26 cellular contexts compared by ENCODE assay signal in the genomic region with DNA sequence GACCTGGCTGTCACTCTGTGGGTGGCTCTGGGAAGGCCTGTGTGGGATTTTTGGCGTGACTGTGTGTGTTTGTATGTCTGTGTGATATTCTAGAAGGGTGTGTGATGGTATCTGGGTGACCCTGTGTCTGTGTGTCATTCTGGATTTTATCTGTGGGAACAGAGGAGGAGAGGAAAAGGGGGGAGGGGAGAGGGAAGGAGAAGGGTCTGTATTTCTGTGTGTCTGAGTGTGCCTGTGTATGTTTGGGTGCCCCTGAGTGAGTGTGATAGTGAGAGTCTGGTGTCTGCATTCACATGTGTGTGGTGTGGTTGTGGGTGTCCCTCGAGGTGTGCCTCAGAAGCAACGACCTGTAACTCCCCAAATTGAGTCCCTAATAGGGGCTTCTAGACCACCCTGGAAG. TPM values are rescaled to one million over a fixed set of nuclear protein-coding genes. Genes with fewer than 3 reads are reported as not detected.
"Had no signal": no experiment of that assay in that cellular context is flagged by ENCODE, and none has a peak within 500 bp of the region (broad histone marks: within the 10 kb centered on the region; RNA-seq: fewer than 3 reads in every experiment).

No MANE protein-coding gene starts in this region.

- H3K4me1 Mint-ChIP-seq: endodermal cell; stimulated activated naive CD8-positive, alpha-beta T cell treated with anti-CD3 and anti-CD28 coated beads, Interleukin-15, amount 100 ng/mL, for 72 hours had no signal

- H3K9me3 ChIP-seq: heart left ventricle, sigmoid colon, thoracic aorta, transverse colon had no signal

- H3K27me3 Mint-ChIP-seq: stimulated activated naive CD8-positive, alpha-beta T cell treated with anti-CD3 and anti-CD28 coated beads, Interleukin-15, amount 100 ng/mL, for 72 hours had no signal

- H3K36me3 Mint-ChIP-seq: natural killer cell treated with Interleukin-12 subunit alpha and Interleukin-12 subunit beta and Interleukin-15 and Interleukin-18, amount 100 ng/mL, for 72 hours; stimulated activated naive B cell treated with anti-CD40 and anti-IgM and Interleukin-4, amounts not matched to agents 10 μg/mL and 1 μg/mL and 100 μg/mL, for 72 hours had no signal

- H3K27ac Mint-ChIP-seq: endodermal cell; natural killer cell treated with Interleukin-12 subunit alpha and Interleukin-12 subunit beta and Interleukin-15 and Interleukin-18, amount 100 ng/mL, for 72 hours; stimulated activated naive B cell treated with anti-CD40 and anti-IgM and Interleukin-4, amounts not matched to agents 10 μg/mL and 1 μg/mL and 100 μg/mL, for 72 hours; stimulated activated naive CD8-positive, alpha-beta T cell treated with anti-CD3 and anti-CD28 coated beads, Interleukin-15, amount 100 ng/mL, for 72 hours had no signal

- H3K27me3 ChIP-seq: sigmoid colon, transverse colon had no signal

- H3K36me3 ChIP-seq: heart left ventricle, sigmoid colon, thoracic aorta, transverse colon had no signal

- H3K9me3 Mint-ChIP-seq: endodermal cell; natural killer cell treated with Interleukin-12 subunit alpha and Interleukin-12 subunit beta and Interleukin-15 and Interleukin-18, amount 100 ng/mL, for 72 hours; stimulated activated naive B cell treated with anti-CD40 and anti-IgM and Interleukin-4, amounts not matched to agents 10 μg/mL and 1 μg/mL and 100 μg/mL, for 72 hours; stimulated activated naive CD8-positive, alpha-beta T cell treated with anti-CD3 and anti-CD28 coated beads, Interleukin-15, amount 100 ng/mL, for 72 hours had no signal

- H3K4me3 ChIP-seq: coronary artery, heart left ventricle, lung, sigmoid colon, skin epidermis, thoracic aorta, transverse colon had no signal

- H3K4me3 Mint-ChIP-seq: endodermal cell; natural killer cell treated with Interleukin-12 subunit alpha and Interleukin-12 subunit beta and Interleukin-15 and Interleukin-18, amount 100 ng/mL, for 72 hours; stimulated activated naive B cell treated with anti-CD40 and anti-IgM and Interleukin-4, amounts not matched to agents 10 μg/mL and 1 μg/mL and 100 μg/mL, for 72 hours; stimulated activated naive CD8-positive, alpha-beta T cell treated with anti-CD3 and anti-CD28 coated beads, Interleukin-15, amount 100 ng/mL, for 72 hours had no signal

- H3K27ac ChIP-seq: coronary artery, heart left ventricle, sigmoid colon, skin epidermis, thoracic aorta, transverse colon had no signal

- ATAC-seq: heart left ventricle; left colon; left ventricle myocardium superior; natural killer cell treated with Interleukin-12 subunit alpha and Interleukin-12 subunit beta and Interleukin-15 and Interleukin-18, amount 100 ng/mL, for 72 hours; stimulated activated naive B cell treated with anti-CD40 and anti-IgM and Interleukin-4, amounts not matched to agents 10 μg/mL and 1 μg/mL and 100 μg/mL, for 72 hours; stimulated activated naive CD8-positive, alpha-beta T cell treated with anti-CD3 and anti-CD28 coated beads, Interleukin-15, amount 100 ng/mL, for 72 hours had no signal

- DNase-seq: effector CD4-positive, alpha-beta T cell; foreskin melanocyte; heart left ventricle; hippocampal formation; left colon; left ventricle myocardium superior; mesenchymal stem cell; midbrain; posterior cingulate gyrus; sigmoid colon; stimulated activated CD4-positive, alpha-beta T cell treated with anti-CD3 and anti-CD28 coated beads, Interleukin-2, amount 100 ng/mL, for 24 hours; stimulated activated CD4-positive, alpha-beta T cell treated with anti-CD3 and anti-CD28 coated beads, Interleukin-4, amount 100 ng/mL, for 4 hours; stimulated activated naive B cell treated with anti-CD40 and anti-IgM and Interleukin-4, amounts not matched to agents 10 μg/mL and 1 μg/mL and 100 μg/mL, for 72 hours; stimulated activated naive CD8-positive, alpha-beta T cell treated with anti-CD3 and anti-CD28 coated beads, Interleukin-15, amount 100 ng/mL, for 72 hours; transverse colon had no signal

RNA-seq across cellular contexts. Expression of gene DAND5, which starts 17.8 kb away (rescaled TPM):
- total RNA-seq: kidney epithelial cell; natural killer cell treated with Interleukin-12 subunit alpha and Interleukin-12 subunit beta and Interleukin-15 and Interleukin-18, amount 100 ng/mL, for 72 hours; osteocyte; subcutaneous adipose tissue; thoracic aorta; urinary bladder had no signal
- polyA plus RNA-seq: esophagus, urinary bladder had no signal
